10 cellular contexts compared by ENCODE assay signal in genomic region chr18:59950215-59950944, GRCh38. TPM values are rescaled to one million over a fixed set of nuclear protein-coding genes. Genes with fewer than 3 reads are reported as not detected.
DNase-seq lines count a peak whose midpoint lies in the region; ATAC-seq, FAIRE-seq and TF ChIP-seq lines count a peak whose summit lies in the region.
"Had no signal": no experiment of that assay in that cellular context is flagged by ENCODE, and none has a peak within 500 bp of the region (broad histone marks: within the 10 kb centered on the region; RNA-seq: fewer than 3 reads in every experiment).

No MANE protein-coding gene starts in this region.

- H3K27me3 Mint-ChIP-seq in stimulated activated naive B cell treated with anti-CD40 and anti-IgM and Interleukin-4, amounts not matched to agents 10 μg/mL and 1 μg/mL and 100 μg/mL, for 72 hours: no peaks in the 10 kb centered on the region

- H3K27me3 ChIP-seq in RWPE2 (ENCODE audit: insufficient read depth, poor library complexity, severe bottlenecking) (no peaks in the 10 kb centered on the region), Karpas-422 (ENCODE audit: low read length) (no peaks in the 10 kb centered on the region), aorta (ENCODE audit: control insufficient read depth in 1 of 2, insufficient read depth in 2 of 2, low read length in 1 of 2) (no peaks in the 10 kb centered on the region)

- H3K27ac Mint-ChIP-seq in stimulated activated naive B cell treated with anti-CD40 and anti-IgM and Interleukin-4, amounts not matched to agents 10 μg/mL and 1 μg/mL and 100 μg/mL, for 72 hours: peak overlapping the region; percentile 38

- H3K79me2 ChIP-seq in Karpas-422 (ENCODE audit: low read length): no peaks in the 10 kb centered on the region

- H3K9me3 ChIP-seq in RWPE2 (ENCODE audit: severe bottlenecking) (no peaks in the 10 kb centered on the region), Karpas-422 (ENCODE audit: low read length) (no peaks in the 10 kb centered on the region), aorta (ENCODE audit: control insufficient read depth, low read length) (no peaks in the 10 kb centered on the region)

- no peak overlapping the region for H3K4me3 Mint-ChIP-seq in stimulated activated naive B cell treated with anti-CD40 and anti-IgM and Interleukin-4, amounts not matched to agents 10 μg/mL and 1 μg/mL and 100 μg/mL, for 72 hours
- H3K4me3 Mint-ChIP-seq: CD8-positive, alpha-beta memory T cell had no signal

- peaks cover 39% of the 10 kb centered on the region for H3K4me1 ChIP-seq in RWPE2 (ENCODE audit: insufficient read depth, poor library complexity, severe bottlenecking)
- H3K4me1 ChIP-seq in Karpas-422 (ENCODE audit: low read length): peaks cover 33% of the 10 kb centered on the region
- no peaks in the 10 kb centered on the region for H3K4me1 ChIP-seq in aorta (ENCODE audit: control insufficient read depth in 1 of 2, insufficient read depth in 2 of 2, low read length in 2 of 2)

- H3K36me3 Mint-ChIP-seq in stimulated activated naive B cell treated with anti-CD40 and anti-IgM and Interleukin-4, amounts not matched to agents 10 μg/mL and 1 μg/mL and 100 μg/mL, for 72 hours: no peaks in the 10 kb centered on the region
- H3K36me3 Mint-ChIP-seq: CD8-positive, alpha-beta memory T cell had no signal

- H4K20me1 ChIP-seq in Karpas-422 (ENCODE audit: insufficient read depth, low read depth, low read length): no peaks in the 10 kb centered on the region

- H2AFZ ChIP-seq in Karpas-422 (ENCODE audit: low read length): no peak overlapping the region

- 68 to 74% methylated on average over 6 of the region's 6 CpGs for WGBS in aorta, 2 donors

- peaks cover 17 to 40% of the 10 kb centered on the region in 2 donors for H3K4me1 Mint-ChIP-seq in stimulated activated naive B cell treated with anti-CD40 and anti-IgM and Interleukin-4, amounts not matched to agents 10 μg/mL and 1 μg/mL and 100 μg/mL, for 72 hours

- DNase-seq in stimulated activated CD4-positive, alpha-beta T cell treated with anti-CD3 and anti-CD28 coated beads, Interleukin-1b, Interleukin-23, amount 100 ng/mL, for 48 hours: peak; percentile 37
- DNase-seq in stimulated activated CD4-positive, alpha-beta T cell treated with anti-CD3 and anti-CD28 coated beads, Interleukin-4, amount 100 ng/mL, for 4 hours: no peak
- DNase-seq in RWPE2 (ENCODE audit: low spot score): no peak
- no peak for DNase-seq in stimulated activated naive B cell treated with anti-CD40 and anti-IgM and Interleukin-4, amounts not matched to agents 10 μg/mL and 1 μg/mL and 100 μg/mL, for 72 hours
- no peak for DNase-seq in Karpas-422
- no peak for DNase-seq in RCC 7860 (ENCODE audit: low spot score)
- no peak for DNase-seq in aorta
- DNase-seq: CD8-positive, alpha-beta memory T cell; effector CD8-positive, alpha-beta T cell had no signal

- H3K27ac ChIP-seq in RWPE2 (ENCODE audit: poor library complexity, severe bottlenecking): peak overlapping the region; percentile 89
- no peak overlapping the region for H3K27ac ChIP-seq in Karpas-422 (ENCODE audit: low read length)
- no peak overlapping the region for H3K27ac ChIP-seq in aorta (ENCODE audit: low read depth in 1 of 2, low read length in 2 of 2)

- no peaks in the 10 kb centered on the region for H3K36me3 ChIP-seq in RWPE2 (ENCODE audit: low read depth)
- no peaks in the 10 kb centered on the region for H3K36me3 ChIP-seq in Karpas-422 (ENCODE audit: insufficient read depth, low read length)
- no peaks in the 10 kb centered on the region for H3K36me3 ChIP-seq in aorta (ENCODE audit: control insufficient read depth in 1 of 2, insufficient read depth in 2 of 2, low read length in 1 of 2)

- intact Hi-C loops in aorta (cut with DNase I): no loop called here

- no peaks in the 10 kb centered on the region for H3K9me2 ChIP-seq in Karpas-422 (replicated peaks; ENCODE audit: insufficient read depth, low read length)

- H3K9ac ChIP-seq in Karpas-422 (ENCODE audit: low read length): no peak overlapping the region

- FAIRE-seq in RCC 7860 (lab: Jason Lieb, UNC): no peak

- peak; percentile 78 for ATAC-seq in HG02885 (IDR thresholded peaks at IDR 0.05; ENCODE audit: poor library complexity, unreplicated experiment)
- ATAC-seq in RWPE2 (ENCODE audit: low read depth): no peak
- peak; percentile 5 to 17 for ATAC-seq in stimulated activated naive B cell treated with anti-CD40 and anti-IgM and Interleukin-4, amounts not matched to agents 10 μg/mL and 1 μg/mL and 100 μg/mL, for 72 hours (replicated peaks)
- no peak for ATAC-seq in aorta (ENCODE audit: low FRiP score)

- no peaks in the 10 kb centered on the region for H3K9me3 Mint-ChIP-seq in stimulated activated naive B cell treated with anti-CD40 and anti-IgM and Interleukin-4, amounts not matched to agents 10 μg/mL and 1 μg/mL and 100 μg/mL, for 72 hours
- H3K9me3 Mint-ChIP-seq: CD8-positive, alpha-beta memory T cell had no signal

- TF ChIP-seq CTCF in RWPE2 (IDR thresholded peaks at IDR 0.05; ENCODE audit: poor library complexity, severe bottlenecking): no peak

- no peak overlapping the region for H3K4me2 ChIP-seq in Karpas-422 (ENCODE audit: low read depth, low read length, poor library complexity, severe bottlenecking)

- no peak overlapping the region for H3K4me3 ChIP-seq in RWPE2 (ENCODE audit: severe bottlenecking)
- no peak overlapping the region for H3K4me3 ChIP-seq in Karpas-422 (ENCODE audit: low read length)
- no peak overlapping the region for H3K4me3 ChIP-seq in aorta (ENCODE audit: low read length in 2 of 2)

RNA-seq across cellular contexts. Expression of gene PMAIP1, which starts 50.6 kb away (rescaled TPM):
- total RNA-seq in Karpas-422 (2014; rRNA removed; shearing (Covaris generic); ENCODE audit: low replicate concordance): 43.4 and 52.8 TPM in 2 replicates
- total RNA-seq in aorta: 1 to 10 TPM in 1 of 2 donors, under 1 TPM in 1; 0.24 to 1.3 TPM
- 1 to 10 TPM in 1 of 2 donors, under 1 TPM in 1; 0.20 to 1.0 TPM for polyA plus RNA-seq in aorta

Comparison
In these comparisons a context has a peak if more than half of its experiments do, and no peak if none do; other contexts are left out.
1. ATAC-seq: peak in HG02885 (single experiment) and stimulated activated naive B cell treated with anti-CD40 and anti-IgM and Interleukin-4, amounts not matched to agents 10 μg/mL and 1 μg/mL and 100 μg/mL, for 72 hours (2 of 2); none in RWPE2 (single experiment) and aorta (single experiment).
2. RNA of gene PMAIP1, which starts 50.6 kb away (total RNA-seq): 43.4 to 52.8 TPM in Karpas-422; 0.24 to 1.3 TPM in aorta; every median in the first group is over 10 times any median in the second.